ENCODE assay signal across 16 cellular contexts in the genomic region with DNA sequence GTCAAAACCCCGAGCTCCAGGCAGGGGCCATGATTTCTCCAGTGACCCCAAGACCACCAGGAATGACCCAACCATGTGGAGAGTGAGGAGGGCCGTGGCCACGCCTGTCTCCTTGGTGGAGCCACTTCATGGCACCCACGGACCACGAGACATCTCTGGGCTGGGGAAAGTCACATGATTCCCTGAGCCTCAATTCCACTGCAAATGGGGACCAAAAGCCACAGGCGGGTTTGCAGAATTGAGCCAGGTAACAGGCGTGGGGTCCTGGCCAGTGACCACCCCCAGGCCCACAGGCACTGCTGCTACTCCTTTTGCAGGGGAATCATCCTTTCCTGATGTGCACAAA.
DNase-seq lines count a peak whose midpoint lies in the region; ATAC-seq, FAIRE-seq and TF ChIP-seq lines count a peak whose summit lies in the region.
"Had no signal": no experiment of that assay in that cellular context is flagged by ENCODE, and none has a peak within 500 bp of the region (broad histone marks: within the 10 kb centered on the region; RNA-seq: fewer than 3 reads in every experiment).

No MANE protein-coding gene starts in this region.

- TF ChIP-seq CTCF in K562 (IDR thresholded peaks at IDR 0.05 in 2 of 3, conservative IDR thresholded peaks at IDR 0.05 in 1 of 3; ENCODE audit: insufficient read depth in 2 of 3, low read depth in 1 of 3, low read length in 3 of 3) (no peak), upper lobe of right lung (IDR thresholded peaks at IDR 0.05) (no peak)

- intact Hi-C loops in K562 (cut with micrococcal nuclease) (no loop called here), upper lobe of right lung (cut with DNase I) (no loop called here)

- H4K8ac ChIP-seq in neuronal stem cell (ENCODE audit: low read depth, low read length), result peak overlapping the region; percentile 43

- H4K91ac ChIP-seq in neuronal stem cell (ENCODE audit: low read depth, low read length, poor library complexity), result no peak overlapping the region

- no peak for TF ChIP-seq POLR2A in K562 (conservative IDR thresholded peaks at IDR 0.05)

- FAIRE-seq in K562 (lab: Jason Lieb, UNC), result no peak
- FAIRE-seq: H1 had no signal

- H3K4me3 Mint-ChIP-seq in activated T-cell treated with anti-CD3 and anti-CD28 coated beads, Interleukin-2, amount 50 U/mL, for 24 hours, result no peak overlapping the region
- H3K4me3 Mint-ChIP-seq: CD4-positive, CD25-positive, alpha-beta regulatory T cell; HFFc6 had no signal

- no peak overlapping the region for H3K4ac ChIP-seq in neuronal stem cell (ENCODE audit: low read length)

- in situ Hi-C loops in K562 (cut with MboI), result no loop called here

- no peak overlapping the region for H3K23ac ChIP-seq in neuronal stem cell (ENCODE audit: low read depth, low read length, poor library complexity)

- H3K79me1 ChIP-seq in neuronal stem cell (ENCODE audit: low read depth, low read length), result peaks cover 6% of the 10 kb centered on the region

- no peak overlapping the region for H2BK12ac ChIP-seq in neuronal stem cell (ENCODE audit: low read length)

- no peak overlapping the region for H3K9ac ChIP-seq in K562 (ENCODE audit: insufficient read depth in 1 of 2, low read depth in 2 of 2, low read length in 2 of 2)
- no peak overlapping the region for H3K9ac ChIP-seq in neuronal stem cell (ENCODE audit: low read depth, low read length, poor library complexity)
- H3K9ac ChIP-seq: BLaER1 had no signal

- no peak overlapping the region for H2BK5ac ChIP-seq in neuronal stem cell (ENCODE audit: low read length)

- no peak overlapping the region for H2BK15ac ChIP-seq in neuronal stem cell (ENCODE audit: low read length)

- no peak for TF ChIP-seq EP300 in K562 (IDR thresholded peaks at IDR 0.05; ENCODE audit: low read length)

- H3K27ac ChIP-seq in K562 (ENCODE audit: extremely low read depth, low read depth, low read length) (no peak overlapping the region), neuronal stem cell (replicated peaks; ENCODE audit: low read length) (no peak overlapping the region), upper lobe of right lung (no peak overlapping the region)
- H3K27ac ChIP-seq: BLaER1 had no signal

- H3K4me1 ChIP-seq in K562 (replicated peaks in 1 of 2; ENCODE audit: control insufficient read depth in 2 of 2, insufficient read depth in 2 of 2, low read length in 2 of 2) (no peaks in the 10 kb centered on the region; a peak in 1 of 5 replicates), neuronal stem cell (ENCODE audit: control insufficient read depth in 2 of 2, insufficient read depth in 1 of 2, low read depth in 1 of 2, low read length in 2 of 2) (peaks cover 3 to 8% of the 10 kb centered on the region in 2 donors), upper lobe of right lung (no peaks in the 10 kb centered on the region)

- no peak overlapping the region for H3K14ac ChIP-seq in neuronal stem cell (ENCODE audit: low read length)

- no peak for ATAC-seq in K562
- no peak for ATAC-seq in upper lobe of right lung
- no peak for ATAC-seq in HG02840 (IDR thresholded peaks at IDR 0.05; ENCODE audit: low FRiP score, unreplicated experiment)

- H3K9me3 Mint-ChIP-seq in activated T-cell treated with anti-CD3 and anti-CD28 coated beads, Interleukin-2, amount 50 U/mL, for 24 hours, result no peaks in the 10 kb centered on the region
- H3K9me3 Mint-ChIP-seq: CD4-positive, CD25-positive, alpha-beta regulatory T cell had no signal

- H3K27me3 ChIP-seq in K562 (ENCODE audit: control insufficient read depth in 2 of 2, insufficient read depth in 2 of 2, low read length in 2 of 2) (peaks cover 0 to 60% of the 10 kb centered on the region in 2 experiments; a peak in 3 of 5 replicates), neuronal stem cell (ENCODE audit: control insufficient read depth in 3 of 3, insufficient read depth in 3 of 3, low read depth in 1 of 3, low read length in 3 of 3) (no peaks in the 10 kb centered on the region), upper lobe of right lung (no peaks in the 10 kb centered on the region)
- H3K27me3 ChIP-seq: BLaER1 had no signal

- no peak overlapping the region for H2AK5ac ChIP-seq in neuronal stem cell (ENCODE audit: low read depth, low read length)

- H2AFZ ChIP-seq in K562 (ENCODE audit: low read depth, low read length) (no peak overlapping the region), neuronal stem cell (ENCODE audit: low read length) (no peak overlapping the region)

- H3K4me3 ChIP-seq in K562, result no peak overlapping the region
- H3K4me3 ChIP-seq in neuronal stem cell (ENCODE audit: low read length in 2 of 2), result no peak overlapping the region
- no peak overlapping the region for H3K4me3 ChIP-seq in upper lobe of right lung
- H3K4me3 ChIP-seq: BLaER1 had no signal

- no peak for TF ChIP-seq RAD21 in K562 (CRISPR knock-in tag; conservative IDR thresholded peaks at IDR 0.05 in 1 of 2, IDR thresholded peaks at IDR 0.05 in 1 of 2)

- H3K9me1 ChIP-seq in K562 (ENCODE audit: control insufficient read depth, insufficient read depth, low read length), result no peaks in the 10 kb centered on the region

- H3K79me2 ChIP-seq in K562 (ENCODE audit: control insufficient read depth, insufficient read depth, low read length), result no peaks in the 10 kb centered on the region

- H2BK120ac ChIP-seq in neuronal stem cell (ENCODE audit: low read depth, low read length), result no peak overlapping the region

- no TSS peak for BruUV-seq in K562 (replicated peaks; lab: Mats Ljungman, UMichigan)

- CTCF ChIA-PET in K562 (lab: Yijun Ruan, JAX; ENCODE audit: low intra/inter-chr PET ratio), result no interaction called here

- no peak overlapping the region for H3K4me2 ChIP-seq in K562 (ENCODE audit: insufficient read depth, low read length)
- no peak overlapping the region for H3K4me2 ChIP-seq in neuronal stem cell (ENCODE audit: insufficient read depth, low read length, poor library complexity, severe bottlenecking)
- H3K4me2 ChIP-seq: BLaER1 had no signal

- WGBS in K562 (ENCODE audit: insufficient coverage, low coverage, missing lambda C conversion rate), result 0% methylated on average over 7 of the region's 7 CpGs
- WGBS in neuronal stem cell (ENCODE audit: extremely low coverage in 2 of 2, insufficient read length in 2 of 2, insufficient replicate concordance in 1 of 2), 2 donors, result no CpG with 5 or more reads among the region's 7 CpGs

- peaks cover 13% of the 10 kb centered on the region for H3K27me3 Mint-ChIP-seq in activated T-cell treated with anti-CD3 and anti-CD28 coated beads, Interleukin-2, amount 50 U/mL, for 24 hours

- H3K9me3 ChIP-seq in K562 (replicated peaks; ENCODE audit: control insufficient read depth, insufficient read depth, low read depth, low read length) (no peaks in the 10 kb centered on the region), neuronal stem cell (replicated peaks in 1 of 2; ENCODE audit: control insufficient read depth in 2 of 2, insufficient read depth in 1 of 2, low read depth in 1 of 2, low read length in 2 of 2) (no peaks in the 10 kb centered on the region), upper lobe of right lung (no peaks in the 10 kb centered on the region)
- H3K9me3 ChIP-seq: BLaER1 had no signal

- H3K27ac Mint-ChIP-seq in activated T-cell treated with anti-CD3 and anti-CD28 coated beads, Interleukin-2, amount 50 U/mL, for 24 hours, result no peak overlapping the region
- H3K27ac Mint-ChIP-seq: HFFc6 had no signal

- peak; percentile 13 for DNase-seq in activated T-cell treated with anti-CD3 and anti-CD28 coated beads, Interleukin-2, amount 50 U/mL, for 24 hours
- no peak for DNase-seq in activated T-cell treated with anti-CD3 and anti-CD28 coated beads, Interleukin-2, amount 50 U/mL, for 1 hour
- DNase-seq in K562 (ENCODE audit: extremely low read depth in 1 of 4, low spot score in 3 of 4), result no peak
- no peak for DNase-seq in neuronal stem cell (ENCODE audit: low spot score)
- peak; percentile 56 for DNase-seq in upper lobe of right lung
- DNase-seq in dedifferentiated amniotic fluid mesenchymal stem cell (ENCODE audit: extremely low spot score), result no peak
- DNase-seq: 8988T; AML-193; CD4-positive, CD25-positive, alpha-beta regulatory T cell; DMS53; GF-D8; HCEC 1CT; HFFc6 had no signal

- POLR2A ChIA-PET in K562 (lab: Yijun Ruan, JAX), result no interaction called here

- H4K20me1 ChIP-seq in K562 (replicated peaks; ENCODE audit: control insufficient read depth, insufficient read depth, low read length), result peaks cover 17% of the 10 kb centered on the region

- H3K4me1 Mint-ChIP-seq in activated T-cell treated with anti-CD3 and anti-CD28 coated beads, Interleukin-2, amount 50 U/mL, for 24 hours (ENCODE audit: low read depth), result no peaks in the 10 kb centered on the region
- H3K4me1 Mint-ChIP-seq: CD4-positive, CD25-positive, alpha-beta regulatory T cell had no signal

- H3K18ac ChIP-seq in neuronal stem cell (ENCODE audit: low read length), result peak overlapping the region; percentile 76

- H3K36me3 Mint-ChIP-seq in activated T-cell treated with anti-CD3 and anti-CD28 coated beads, Interleukin-2, amount 50 U/mL, for 24 hours (ENCODE audit: low read depth), result no peaks in the 10 kb centered on the region
- H3K36me3 Mint-ChIP-seq: CD4-positive, CD25-positive, alpha-beta regulatory T cell had no signal

- no peaks in the 10 kb centered on the region for H3K36me3 ChIP-seq in K562 (ENCODE audit: control insufficient read depth, insufficient read depth, low read length)
- H3K36me3 ChIP-seq in neuronal stem cell (replicated peaks in 1 of 2; ENCODE audit: control insufficient read depth in 2 of 2, insufficient read depth in 2 of 2, low read length in 2 of 2), result no peaks in the 10 kb centered on the region
- no peaks in the 10 kb centered on the region for H3K36me3 ChIP-seq in upper lobe of right lung
- H3K36me3 ChIP-seq: BLaER1 had no signal

TF ChIP-seq in K562, 482 proteins besides CTCF, POLR2A, EP300 and RAD21 (continues in another document):
- TF ChIP-seq, protein P1, sequence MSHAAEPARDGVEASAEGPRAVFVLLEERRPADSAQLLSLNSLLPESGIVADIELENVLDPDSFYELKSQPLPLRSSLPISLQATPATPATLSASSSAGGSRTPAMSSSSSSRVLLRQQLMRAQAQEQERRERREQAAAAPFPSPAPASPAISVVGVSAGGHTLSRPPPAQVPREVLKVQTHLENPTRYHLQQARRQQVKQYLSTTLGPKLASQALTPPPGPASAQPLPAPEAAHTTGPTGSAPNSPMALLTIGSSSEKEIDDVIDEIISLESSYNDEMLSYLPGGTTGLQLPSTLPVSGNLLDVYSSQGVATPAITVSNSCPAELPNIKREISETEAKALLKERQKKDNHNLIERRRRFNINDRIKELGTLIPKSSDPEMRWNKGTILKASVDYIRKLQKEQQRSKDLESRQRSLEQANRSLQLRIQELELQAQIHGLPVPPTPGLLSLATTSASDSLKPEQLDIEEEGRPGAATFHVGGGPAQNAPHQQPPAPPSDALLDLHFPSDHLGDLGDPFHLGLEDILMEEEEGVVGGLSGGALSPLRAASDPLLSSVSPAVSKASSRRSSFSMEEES (CRISPR knock-in tag; IDR thresholded peaks at IDR 0.05), result 0 out of 2 replicates have a peak, but pooled peaks have one; percentile 2
- no peak for TF ChIP-seq DIDO1 (tag; IDR thresholded peaks at IDR 0.05; ENCODE audit: low read depth)

Comparison
In these comparisons a context has a peak if more than half of its experiments do, and no peak if none do; other contexts are left out.
1. DNase-seq: peak in activated T-cell treated with anti-CD3 and anti-CD28 coated beads, Interleukin-2, amount 50 U/mL, for 24 hours (single experiment) and upper lobe of right lung (single experiment); none in activated T-cell treated with anti-CD3 and anti-CD28 coated beads, Interleukin-2, amount 50 U/mL, for 1 hour (single experiment), K562 (0 of 4), neuronal stem cell (single experiment) and dedifferentiated amniotic fluid mesenchymal stem cell (single experiment).